ENCODE assay signal across 17 cellular contexts in genomic region chr21:42006765-42007164, GRCh38.
"Had no signal": no experiment of that assay in that cellular context is flagged by ENCODE, and none has a peak within 500 bp of the region (broad histone marks: within the 10 kb centered on the region; RNA-seq: fewer than 3 reads in every experiment).

No MANE protein-coding gene starts in this region.

- H3K4me2 ChIP-seq: neural progenitor cell had no signal

- H3K9me3 ChIP-seq: ascending aorta, colonic mucosa, heart left ventricle, left lung, pancreas, tibial artery, uterus had no signal

- H3K4me1 Mint-ChIP-seq: neural progenitor cell had no signal

- H3K4me3 ChIP-seq: ascending aorta, cardiac muscle cell, colonic mucosa, heart left ventricle, left lung, neural progenitor cell, pancreas, tibial artery, uterus had no signal

- H3K9me3 Mint-ChIP-seq: activated CD8-positive, alpha-beta T cell treated with anti-CD3 and anti-CD28 coated beads for 36 hours; activated T-helper 2 cell treated with anti-CD3 and anti-CD28 coated beads, Interferon-gamma antibody, Interleukin-2, Interleukin-4, amounts not matched to agents 10 μg/mL and 5 μg/mL and 100 μg/mL, durations not matched to agents 14 hours and 24 hours and 36 hours; neural progenitor cell had no signal

- H3K27ac Mint-ChIP-seq: activated CD8-positive, alpha-beta T cell treated with anti-CD3 and anti-CD28 coated beads for 36 hours; activated T-helper 2 cell treated with anti-CD3 and anti-CD28 coated beads, Interferon-gamma antibody, Interleukin-2, Interleukin-4, amounts not matched to agents 10 μg/mL and 5 μg/mL and 100 μg/mL, durations not matched to agents 14 hours and 24 hours and 36 hours; neural progenitor cell had no signal

- H3K36me3 ChIP-seq: cardiac muscle cell, colonic mucosa, neural progenitor cell, pancreas, uterus had no signal

- DNase-seq: activated CD4-positive, alpha-beta T cell treated with anti-CD3 and anti-CD28 coated beads for 36 hours; activated CD8-positive, alpha-beta T cell treated with anti-CD3 and anti-CD28 coated beads for 36 hours; colonic mucosa; heart left ventricle; left lung; mesendoderm; pancreas; stimulated activated CD4-positive, alpha-beta T cell treated with anti-CD3 and anti-CD28 coated beads, Interleukin-4, amount 100 ng/mL, for 1 hour; SW 1271; T1000; tibial artery; uterus had no signal

- H3K27me3 Mint-ChIP-seq: activated CD4-positive, alpha-beta T cell treated with anti-CD3 and anti-CD28 coated beads for 36 hours; activated CD8-positive, alpha-beta T cell treated with anti-CD3 and anti-CD28 coated beads for 36 hours had no signal

- H3K4me1 ChIP-seq: colonic mucosa had no signal

- H3K9ac ChIP-seq: neural progenitor cell had no signal

- H3K4me3 Mint-ChIP-seq: activated CD4-positive, alpha-beta T cell treated with anti-CD3 and anti-CD28 coated beads for 36 hours; activated CD8-positive, alpha-beta T cell treated with anti-CD3 and anti-CD28 coated beads for 36 hours; neural progenitor cell had no signal

- H2AFZ ChIP-seq: neural progenitor cell had no signal

- H3K27me3 ChIP-seq: ascending aorta, colonic mucosa, heart left ventricle, pancreas, tibial artery, uterus had no signal

- H3K27ac ChIP-seq: ascending aorta, cardiac muscle cell, colonic mucosa, heart left ventricle, left lung, neural progenitor cell, pancreas, tibial artery, uterus, VCaP had no signal

- ATAC-seq: activated CD4-positive, alpha-beta T cell treated with anti-CD3 and anti-CD28 coated beads for 36 hours; activated CD8-positive, alpha-beta T cell treated with anti-CD3 and anti-CD28 coated beads for 36 hours; heart left ventricle; left lung; pancreas had no signal
